In genomic region chr5:181259974-181260719, GRCh38 we compare ENCODE assay signal across 7 cellular contexts. TPM values are rescaled to one million over a fixed set of nuclear protein-coding genes. Genes with fewer than 3 reads are reported as not detected.
DNase-seq lines count a peak whose midpoint lies in the region; ATAC-seq and TF ChIP-seq lines count a peak whose summit lies in the region.

No MANE protein-coding gene starts in this region.

- no peak for TF ChIP-seq POLR2A in stomach (IDR thresholded peaks at IDR 0.05)

- H3K4me1 ChIP-seq in HEK293 (ENCODE audit: control insufficient read depth, insufficient read depth, low read length), result no peaks in the 10 kb centered on the region
- peaks cover 17% of the 10 kb centered on the region for H3K4me1 ChIP-seq in iPS-18a (ENCODE audit: control insufficient read depth, low read depth, low read length)
- H3K4me1 ChIP-seq in stomach, result peaks cover 46 to 69% (median 60%) of the 10 kb centered on the region in 4 donors

- CTCF ChIA-PET in HEK293 (lab: Yijun Ruan, JAX), result interaction anchor here (0.6 kb wide), 1 partner anchor 8 kb away, joined by 4 read pairs; no protein-coding TSS in a partner anchor
- CTCF ChIA-PET in activated CD8-positive, alpha-beta T cell treated with anti-CD3 and anti-CD28 coated beads for 36 hours (lab: Charles Lee), result interaction anchor here (0.7 to 2.2 kb wide), 6 partner anchors 9 to 95 kb away, joined by 3 to 11 read pairs (median 5); no protein-coding TSS in a partner anchor

- H3K27ac Mint-ChIP-seq in activated CD8-positive, alpha-beta T cell treated with anti-CD3 and anti-CD28 coated beads for 36 hours, result peak overlapping the region; percentile 93

- H3K36me3 ChIP-seq in HEK293 (ENCODE audit: control insufficient read depth in 2 of 2, insufficient read depth in 1 of 2, low read length in 2 of 2) (peaks cover 18 to 33% of the 10 kb centered on the region in 2 experiments), iPS-18a (ENCODE audit: control insufficient read depth, low read depth, low read length) (peaks cover 25% of the 10 kb centered on the region), stomach (peaks cover 0 to 34% (median 23%) of the 10 kb centered on the region in 4 donors)

- H3K27me3 ChIP-seq in iPS-18a (ENCODE audit: control insufficient read depth, insufficient read depth, low read length) (no peaks in the 10 kb centered on the region), stomach (no peaks in the 10 kb centered on the region)

- peak overlapping the region; percentile 93 for H3K4me3 Mint-ChIP-seq in activated CD8-positive, alpha-beta T cell treated with anti-CD3 and anti-CD28 coated beads for 36 hours

- H3K4me1 Mint-ChIP-seq in activated CD8-positive, alpha-beta T cell treated with anti-CD3 and anti-CD28 coated beads for 36 hours (ENCODE audit: low read depth), result peaks cover 36% of the 10 kb centered on the region

- H3K9me3 Mint-ChIP-seq in activated CD8-positive, alpha-beta T cell treated with anti-CD3 and anti-CD28 coated beads for 36 hours, result no peaks in the 10 kb centered on the region

- H3K9me3 ChIP-seq in HEK293 (ENCODE audit: control insufficient read depth, insufficient read depth, low read depth, low read length) (no peaks in the 10 kb centered on the region), iPS-18a (ENCODE audit: control insufficient read depth, low read depth, low read length) (no peaks in the 10 kb centered on the region), stomach (no peaks in the 10 kb centered on the region)

- no peaks in the 10 kb centered on the region for H3K27me3 Mint-ChIP-seq in activated CD8-positive, alpha-beta T cell treated with anti-CD3 and anti-CD28 coated beads for 36 hours

- DNase-seq in activated CD8-positive, alpha-beta T cell treated with anti-CD3 and anti-CD28 coated beads for 36 hours, result no peak
- DNase-seq in stomach (no peak), NCI-H226 (no peak), GM13977 (ENCODE audit: low spot score) (no peak)
- DNase-seq in stimulated activated CD8-positive, alpha-beta memory T cell treated with anti-CD3 and anti-CD28 coated beads, Interleukin-4, amount 100 ng/mL, for 48 hours, result no peak

- H3K9ac ChIP-seq in iPS-18a (ENCODE audit: low read length), result peak overlapping the region; percentile 89

- ATAC-seq in activated CD8-positive, alpha-beta T cell treated with anti-CD3 and anti-CD28 coated beads for 36 hours, result no peak

- no peak for TF ChIP-seq EP300 in stomach (IDR thresholded peaks at IDR 0.05)

- H3K27ac ChIP-seq in HEK293 (ENCODE audit: extremely low read depth, low read depth, low read length), result peak overlapping the region; percentile 89; the same call in 1 of the 2 replicates
- no peak overlapping the region for H3K27ac ChIP-seq in iPS-18a (ENCODE audit: low read length)
- peak overlapping the region; percentile 98 to 100 (median 99) for H3K27ac ChIP-seq in stomach

- WGBS in stomach, 5 donors, result 1 to 2% (median 1%) methylated on average over 23 to 26 of the region's 26 CpGs

- H3K4me3 ChIP-seq in HEK293 (ENCODE audit: low read depth, low read length) (peak overlapping the region; percentile 92), iPS-18a (ENCODE audit: low read length) (peak overlapping the region; percentile 92), stomach (peak overlapping the region; percentile 85 to 92 (median 87))

- in situ Hi-C loops in GM13977 (cut with MboI; ENCODE audit: low pct_unique_long_range_greater_than_20kb, low sequenced_read_pairs, unreplicated experiment), result no loop called here

- TF ChIP-seq CTCF in HEK293 (tag by site-specific recombination; IDR thresholded peaks at IDR 0.05), result no peak
- TF ChIP-seq CTCF in activated CD8-positive, alpha-beta T cell treated with anti-CD3 and anti-CD28 coated beads for 36 hours (IDR thresholded peaks at IDR 0.05), result no peak
- no peak for TF ChIP-seq CTCF in stomach (IDR thresholded peaks at IDR 0.05)
- TF ChIP-seq CTCF in GM13977 (IDR thresholded peaks at IDR 0.05; ENCODE audit: extremely low read depth, insufficient read depth, missing control alignments), result no peak

- intact Hi-C loops in activated CD8-positive, alpha-beta T cell treated with anti-CD3 and anti-CD28 coated beads for 36 hours (cut with micrococcal nuclease), result loop anchor here (5.0 kb wide), 1 partner anchor 38 kb away; the partner anchor contains the start of gene TRIM41
- intact Hi-C loops in stomach (cut with DNase I; ENCODE audit: low total_unique reads), result no loop called here

- peaks cover 49% of the 10 kb centered on the region for H3K36me3 Mint-ChIP-seq in activated CD8-positive, alpha-beta T cell treated with anti-CD3 and anti-CD28 coated beads for 36 hours (ENCODE audit: low read depth)

- POLR2A ChIA-PET in HEK293 (lab: Yijun Ruan, JAX), result interaction anchor here (0.5 to 4.1 kb wide), 14 partner anchors 8 to 75 kb away, joined by 3 to 47 read pairs (median 6); partner anchors contain the start of gene RACK1
- POLR2A ChIA-PET in activated CD8-positive, alpha-beta T cell treated with anti-CD3 and anti-CD28 coated beads for 36 hours (lab: Charles Lee), result interaction anchor here (0.6 to 35.9 kb wide), 8 partner anchors 10 to 423 kb away, joined by 3 to 746 read pairs (median 14); partner anchors contain the start of genes RACK1 and TRIM41

TF ChIP-seq in HEK293, 187 proteins besides CTCF, POLR2A, EP300 and RAD21 (continues in another document):
- TF ChIP-seq ZNF18 (tag by site-specific recombination; IDR thresholded peaks at IDR 0.05) (no peak), ZNF660 (tag by site-specific recombination; IDR thresholded peaks at IDR 0.05) (no peak), ZNF792 (tag by site-specific recombination; IDR thresholded peaks at IDR 0.05) (no peak), ZNF175 (tag by site-specific recombination; IDR thresholded peaks at IDR 0.05) (no peak), PRDM10 (tag by site-specific recombination; IDR thresholded peaks at IDR 0.05) (peak; percentile 92), GLIS2 (tag by site-specific recombination; IDR thresholded peaks at IDR 0.05) (0 out of 2 replicates have a peak, but pooled peaks have one; percentile 15), ZNF623 (tag by site-specific recombination; IDR thresholded peaks at IDR 0.05) (no peak), ZNF366 (tag by site-specific recombination; conservative IDR thresholded peaks at IDR 0.05) (peak; percentile 36; the same call in 1 of the 2 replicates)

RNA-seq across cellular contexts. Expression of gene TRIM52, which starts 0.8 kb away (rescaled TPM):
- total RNA-seq in activated CD8-positive, alpha-beta T cell treated with anti-CD3 and anti-CD28 coated beads for 36 hours, result 10 to 100 TPM; 13.2 to 13.8 TPM
- total RNA-seq in stomach, result 10 to 100 TPM; 11.9 to 29.9 (median 14.3) TPM
- 1 to 10 TPM; 3.8 to 8.1 (median 3.9) TPM for polyA plus RNA-seq in stomach

RNA-seq across cellular contexts. Expression of gene RACK1, which starts 16.4 kb away (rescaled TPM):
- 1,000 to 10,000 TPM; 2,759 to 2,801 TPM for total RNA-seq in activated CD8-positive, alpha-beta T cell treated with anti-CD3 and anti-CD28 coated beads for 36 hours
- total RNA-seq in stomach, result 1,000 to 10,000 TPM in 3 of 5 donors, 100 to 1,000 TPM in 2; 814 to 2,131 (median 1,334) TPM
- polyA plus RNA-seq in stomach, result 1,000 to 10,000 TPM; 2,190 to 3,034 (median 2,228) TPM

RNA-seq across cellular contexts. Expression of gene TRIM41, which starts 37.1 kb away (rescaled TPM):
- 10 to 100 TPM; 30.6 to 31.5 TPM for total RNA-seq in activated CD8-positive, alpha-beta T cell treated with anti-CD3 and anti-CD28 coated beads for 36 hours
- total RNA-seq in stomach, result 10 to 100 TPM in 4 of 5 donors, 1 to 10 TPM in 1; 2.3 to 70.4 (median 10.3) TPM
- 10 to 100 TPM; 13.8 to 26.1 (median 18.2) TPM for polyA plus RNA-seq in stomach

RNA-seq across cellular contexts. Expression of gene TRIM7, which starts 55.2 kb away (rescaled TPM):
- 1 to 10 TPM; 1.1 to 3.0 TPM for total RNA-seq in activated CD8-positive, alpha-beta T cell treated with anti-CD3 and anti-CD28 coated beads for 36 hours
- total RNA-seq in stomach, result 1 to 10 TPM in 3 of 5 donors, under 1 TPM in 1, not detected in 1; 0.45 to 7.5 (median 3.4) TPM
- 10 to 100 TPM in 1 of 3 donors, 1 to 10 TPM in 1, under 1 TPM in 1; 0.93 to 20.4 (median 3.4) TPM for polyA plus RNA-seq in stomach
